Comparison of ENCODE assay signal across 1 cellular context in the genomic region with DNA sequence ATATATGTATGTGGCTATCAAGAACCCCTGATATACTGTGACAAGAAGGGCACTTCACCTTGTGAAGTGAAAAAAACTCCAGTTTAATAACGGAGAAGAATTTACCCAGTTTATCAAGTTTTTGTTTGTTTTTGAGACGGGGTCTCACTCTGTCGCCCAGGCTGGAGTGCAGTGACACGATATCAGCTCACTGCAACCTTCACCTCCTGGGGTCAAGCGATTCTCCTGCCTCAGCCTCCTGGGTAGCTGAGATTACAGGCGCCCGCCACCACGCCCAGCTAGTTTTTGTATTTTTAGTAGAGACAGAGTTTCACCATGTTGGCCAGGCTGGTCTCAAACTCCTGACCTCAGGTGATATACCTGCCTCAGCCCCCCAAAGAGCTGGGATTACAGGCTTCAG. TPM values are rescaled to one million over a fixed set of nuclear protein-coding genes. Genes with fewer than 3 reads are reported as not detected.
"Had no signal": no experiment of that assay in that cellular context is flagged by ENCODE, and none has a peak within 500 bp of the region (broad histone marks: within the 10 kb centered on the region; RNA-seq: fewer than 3 reads in every experiment).

No MANE protein-coding gene starts in this region.

RNA-seq across cellular contexts. Expression of gene MRPL48, which starts 53.7 kb away (rescaled TPM):
- total RNA-seq: ascending aorta had no signal
